In the genomic region with DNA sequence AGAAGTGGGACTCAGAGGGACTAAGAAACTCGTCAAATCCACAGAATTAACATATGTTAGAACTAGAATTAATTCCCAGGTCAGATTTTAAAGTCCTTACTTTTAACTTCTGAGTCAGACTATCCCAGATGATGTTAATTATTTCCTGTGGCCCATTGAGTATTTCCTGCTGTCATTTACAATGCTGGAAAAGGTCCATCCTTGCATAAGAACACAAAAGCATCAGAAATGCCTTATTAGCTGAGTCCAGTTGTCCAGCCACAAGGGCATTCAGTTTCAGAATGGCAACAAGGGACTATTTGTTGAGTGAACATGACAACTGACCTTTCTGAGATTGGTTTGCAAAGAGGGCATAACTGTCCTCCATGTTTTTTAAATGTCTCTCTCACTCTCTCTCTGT, we compare ENCODE assay signal across 23 cellular contexts. TPM values are rescaled to one million over a fixed set of nuclear protein-coding genes. Genes with fewer than 3 reads are reported as not detected.
DNase-seq lines count a peak whose midpoint lies in the region; ATAC-seq and TF ChIP-seq lines count a peak whose summit lies in the region.
"Had no signal": no experiment of that assay in that cellular context is flagged by ENCODE, and none has a peak within 500 bp of the region (broad histone marks: within the 10 kb centered on the region; RNA-seq: fewer than 3 reads in every experiment).

No MANE protein-coding gene starts in this region.

- no peaks in the 10 kb centered on the region for H3K9me3 ChIP-seq in naive thymus-derived CD4-positive, alpha-beta T cell (ENCODE audit: control insufficient read depth in 2 of 3, low read length in 3 of 3)
- H3K9me3 ChIP-seq: colonic mucosa had no signal

- H3K27me3 Mint-ChIP-seq in naive thymus-derived CD4-positive, alpha-beta T cell: peaks cover 0 to 18% (median 0%) of the 10 kb centered on the region in 5 donors

- no peak overlapping the region for H3K4me3 ChIP-seq in HFF-Myc (replicated peaks; ENCODE audit: low read depth, low read length)
- H3K4me3 ChIP-seq in naive thymus-derived CD4-positive, alpha-beta T cell (ENCODE audit: low read length): no peak overlapping the region
- H3K4me3 ChIP-seq: colonic mucosa, heart left ventricle, K562, skin epidermis had no signal

- DNase-seq in Ammon's horn (ENCODE audit: low spot score) (peak; percentile 51), HFF-Myc (ENCODE audit: extremely low read depth, low read depth) (peak; percentile 44), astrocyte of the hippocampus (ENCODE audit: low read depth, low spot score) (peak; percentile 58), iris pigment epithelial cell (ENCODE audit: low read depth) (peak; percentile 49), OCI-M2 (lab: John Stamatoyannopoulos, UW; ENCODE audit: unreplicated experiment) (no peak), NOMO-1 treated with dmso at 0.1 percent for 144 hours (lab: John Stamatoyannopoulos, UW; ENCODE audit: unreplicated experiment) (no peak)
- no peak for DNase-seq in naive thymus-derived CD4-positive, alpha-beta T cell
- DNase-seq: activated CD8-positive, alpha-beta memory T cell treated with anti-CD3 and anti-CD28 coated beads, Interleukin-2, amount 50 U/mL, for 48 hours; activated naive CD4-positive, alpha-beta T cell; aorta; colonic mucosa; heart left ventricle; kidney; NCI-H1092; NCI-H2171 treated with DMSO at 0.1 percent for 48 hours; NK-92 treated with Interleukin-12 subunit alpha and Interleukin-12 subunit beta, amount 100 ng/mL, for 24 hours; stimulated activated CD4-positive, alpha-beta T cell treated with anti-CD3 and anti-CD28 coated beads, Interleukin-4, amount 100 ng/mL, for 4 hours; T-helper 9 cell had no signal

- POLR2A ChIA-PET in naive thymus-derived CD4-positive, alpha-beta T cell (lab: Charles Lee): no interaction called here

- H3K4me1 ChIP-seq in naive thymus-derived CD4-positive, alpha-beta T cell (ENCODE audit: control insufficient read depth in 2 of 2, insufficient read depth in 2 of 2, low read length in 2 of 2): no peaks in the 10 kb centered on the region
- H3K4me1 ChIP-seq: colonic mucosa, heart left ventricle had no signal

- H3K9me3 Mint-ChIP-seq in naive thymus-derived CD4-positive, alpha-beta T cell: peaks cover 0 to 14% (median 0%) of the 10 kb centered on the region in 11 donors

- no peak overlapping the region for H3K27ac Mint-ChIP-seq in naive thymus-derived CD4-positive, alpha-beta T cell
- H3K27ac Mint-ChIP-seq: B cell had no signal

- CTCF ChIA-PET in naive thymus-derived CD4-positive, alpha-beta T cell (lab: Charles Lee): no interaction called here

- intact Hi-C loops in naive thymus-derived CD4-positive, alpha-beta T cell (cut with micrococcal nuclease): loop anchor here in 1 of 2 donors (10.0 kb wide), 1 partner anchor 50 kb away; no protein-coding TSS in a partner anchor

- TF ChIP-seq CTCF in HFF-Myc (IDR thresholded peaks at IDR 0.05; ENCODE audit: low read depth, low read length, missing control alignments): no peak

- H3K27me3 ChIP-seq in naive thymus-derived CD4-positive, alpha-beta T cell (ENCODE audit: control insufficient read depth in 2 of 2, insufficient read depth in 2 of 2, low read length in 2 of 2): no peaks in the 10 kb centered on the region
- H3K27me3 ChIP-seq: colonic mucosa, heart left ventricle had no signal

- no peak overlapping the region for H3K27ac ChIP-seq in naive thymus-derived CD4-positive, alpha-beta T cell (ENCODE audit: low read depth, low read length)
- H3K27ac ChIP-seq: colonic mucosa, heart left ventricle, HL-60, skin epidermis had no signal

- peaks cover 0 to 12% (median 4%) of the 10 kb centered on the region in 7 donors for H3K4me1 Mint-ChIP-seq in naive thymus-derived CD4-positive, alpha-beta T cell
- H3K4me1 Mint-ChIP-seq: B cell had no signal

- no peak overlapping the region for H3K4me3 Mint-ChIP-seq in naive thymus-derived CD4-positive, alpha-beta T cell
- H3K4me3 Mint-ChIP-seq: B cell had no signal

- ATAC-seq in GM21619 (IDR thresholded peaks at IDR 0.05; ENCODE audit: unreplicated experiment): no peak
- no peak for ATAC-seq in naive thymus-derived CD4-positive, alpha-beta T cell
- ATAC-seq: heart left ventricle, K562 had no signal

- H3K36me3 ChIP-seq in naive thymus-derived CD4-positive, alpha-beta T cell (ENCODE audit: control insufficient read depth in 2 of 3, insufficient read depth in 3 of 3, low read length in 3 of 3): no peaks in the 10 kb centered on the region
- H3K36me3 ChIP-seq: colonic mucosa, heart left ventricle had no signal

- peaks cover 0 to 19% (median 9%) of the 10 kb centered on the region in 5 donors for H3K36me3 Mint-ChIP-seq in naive thymus-derived CD4-positive, alpha-beta T cell

RNA-seq across cellular contexts. Expression of a gene that starts 16.5 kb away (rescaled TPM):
- total RNA-seq in naive thymus-derived CD4-positive, alpha-beta T cell: 10 to 100 TPM in 2 of 5 experiments, 1 to 10 TPM in 3; 6.6 to 19.1 (median 7.0) TPM
- polyA plus RNA-seq in naive thymus-derived CD4-positive, alpha-beta T cell: 1 to 10 TPM; 4.3 to 7.2 TPM

Comparison
In these comparisons a context has a peak if more than half of its experiments do, and no peak if none do; other contexts are left out.
1. DNase-seq: peak in Ammon's horn (single experiment), HFF-Myc (single experiment), astrocyte of the hippocampus (single experiment) and iris pigment epithelial cell (single experiment); none in OCI-M2 (single experiment), NOMO-1 treated with dmso at 0.1 percent for 144 hours (single experiment) and naive thymus-derived CD4-positive, alpha-beta T cell (0 of 9).